Comparison of ENCODE assay signal across 8 cellular contexts in the genomic region with DNA sequence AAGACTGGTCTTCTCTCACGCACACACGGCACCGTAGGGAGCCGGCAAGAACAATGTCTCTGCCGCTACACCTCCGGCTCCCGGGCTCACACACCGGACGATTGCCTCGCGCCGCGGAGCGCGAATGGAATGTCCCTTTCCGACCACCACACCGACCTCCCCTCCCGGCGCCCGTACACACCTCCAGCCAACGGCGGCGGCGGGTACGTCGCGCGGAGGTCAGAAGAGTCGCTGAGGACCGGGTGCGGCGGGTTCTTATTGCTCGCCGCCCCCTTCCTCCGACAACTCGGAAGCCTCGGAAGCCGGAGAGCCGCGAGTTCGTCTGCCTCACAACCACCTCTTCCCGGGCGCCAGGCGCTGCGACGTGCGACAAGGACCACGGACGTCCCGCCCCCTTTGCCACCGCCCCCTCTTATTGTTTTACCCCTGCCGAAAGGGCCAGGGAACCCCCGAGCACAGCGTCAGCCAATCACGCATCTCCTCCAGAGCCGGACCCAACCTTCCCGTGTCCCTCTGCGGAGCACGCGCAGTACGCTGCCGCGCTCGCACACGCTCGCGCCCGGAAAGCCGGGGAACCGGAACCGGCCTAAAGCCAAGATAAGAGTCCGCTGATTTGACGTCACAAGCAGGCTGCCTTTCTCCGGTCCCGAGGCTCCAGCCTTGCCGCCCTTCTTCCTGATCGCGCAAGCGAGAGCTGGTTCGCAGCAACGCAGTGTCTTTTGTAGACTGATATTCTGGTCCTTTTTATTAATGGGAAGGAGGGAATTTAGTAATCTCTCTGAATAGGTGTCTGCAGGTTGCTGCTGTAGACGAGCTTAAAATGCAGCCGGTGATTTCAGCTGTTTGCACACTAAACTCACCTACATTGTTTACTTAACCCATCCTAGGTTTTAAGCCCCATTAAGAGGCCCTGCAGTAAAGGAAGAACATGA. TPM values are rescaled to one million over a fixed set of nuclear protein-coding genes. Genes with fewer than 3 reads are reported as not detected.
DNase-seq lines count a peak whose midpoint lies in the region; ATAC-seq, FAIRE-seq and TF ChIP-seq lines count a peak whose summit lies in the region.

Gene G3BP2 (minus strand): TSS at position 385 of the 932 bp plus-strand sequence. CDS start 11,386 bp downstream, outside the sequence.

- peak; percentile 57 for FAIRE-seq in small intestine (lab: Jason Lieb, UNC)

- peak within 1 kb of the TSS; percentile 89 for H3K27ac ChIP-seq in AG04450 (ENCODE audit: low read depth, low read length)
- peak within 1 kb of the TSS; percentile 96 to 97 for H3K27ac ChIP-seq in small intestine (ENCODE audit: low read depth in 1 of 2, low read length in 1 of 2)

- H3K4me3 ChIP-seq in AG04450 (ENCODE audit: low read depth, low read length), result peak within 1 kb of the TSS; percentile 93
- peak within 1 kb of the TSS; percentile 97 to 98 for H3K4me3 ChIP-seq in cardiac fibroblast (replicated peaks in 1 of 2; ENCODE audit: low read depth in 2 of 2, low read length in 2 of 2)
- H3K4me3 ChIP-seq in small intestine (ENCODE audit: low read depth in 1 of 2, low read length in 2 of 2), result peak within 1 kb of the TSS; percentile 77 to 88

- H3K27ac Mint-ChIP-seq in WTC11, result peak within 1 kb of the TSS; percentile 100

- DNase-seq in AG04450 (ENCODE audit: low read depth, low spot score), result peak; percentile 95
- DNase-seq in NCI-H226, result peak; percentile 94
- DNase-seq in WTC11 (ENCODE audit: low spot score), result peak; percentile 97
- peak; percentile 98 to 99 for DNase-seq in cardiac fibroblast (ENCODE audit: low read depth in 2 of 2)
- peak; percentile 98 for DNase-seq in iPS-NIHi11 (ENCODE audit: low spot score)
- DNase-seq in small intestine, result peak; percentile 99

- no peaks in the 10 kb centered on the region for H3K36me3 ChIP-seq in small intestine (ENCODE audit: control insufficient read depth in 2 of 2, insufficient read depth in 2 of 2, low read length in 2 of 2)

- H3K27me3 ChIP-seq in AG04450 (ENCODE audit: control insufficient read depth, insufficient read depth, low read length) (no peaks in the 10 kb centered on the region), small intestine (ENCODE audit: control insufficient read depth in 2 of 2, insufficient read depth in 2 of 2, low read length in 2 of 2) (no peaks in the 10 kb centered on the region)

- H3K9me3 Mint-ChIP-seq in WTC11, result no peaks in the 10 kb centered on the region

- H3K36me3 Mint-ChIP-seq in WTC11, result no peaks in the 10 kb centered on the region

- CTCF ChIA-PET in AG04450 (lab: Charles Lee), result interaction anchor here (0.7 to 2.4 kb wide), 3 partner anchors 42 to 174 kb away, joined by 3 to 14 read pairs (median 5); partner anchors contain the start of gene USO1
- CTCF ChIA-PET in WTC11 (lab: Charles Lee), result interaction anchor here (0.6 to 1.4 kb wide), 5 partner anchors 20 to 175 kb away, joined by 3 to 7 read pairs (median 4); partner anchors contain the start of gene USO1

- TF ChIP-seq CTCF in AG04450 (IDR thresholded peaks at IDR 0.05; ENCODE audit: low read depth, low read length), result no peak
- TF ChIP-seq CTCF in WTC11 (IDR thresholded peaks at IDR 0.05), result no peak
- no peak for TF ChIP-seq CTCF in cardiac fibroblast (IDR thresholded peaks at IDR 0.05; ENCODE audit: low read depth, low read length)

- peak; percentile 96 for ATAC-seq in GM18909 (IDR thresholded peaks at IDR 0.05; ENCODE audit: poor library complexity, unreplicated experiment)
- peak; percentile 96 for ATAC-seq in HG03175 (IDR thresholded peaks at IDR 0.05; ENCODE audit: unreplicated experiment)
- peak; percentile 96 for ATAC-seq in WTC11

- H3K9me3 ChIP-seq in AG04450 (ENCODE audit: control insufficient read depth, insufficient read depth, low read length) (no peaks in the 10 kb centered on the region; the same call in 1 of the 2 replicates), small intestine (ENCODE audit: control insufficient read depth, low read depth) (no peaks in the 10 kb centered on the region)

- no peaks in the 10 kb centered on the region for H3K27me3 Mint-ChIP-seq in WTC11 (ENCODE audit: low read depth)

- peaks cover 2 to 22% of the 10 kb centered on the region in 2 donors for H3K4me1 ChIP-seq in small intestine (ENCODE audit: control insufficient read depth in 2 of 2, insufficient read depth in 1 of 2, low read depth in 1 of 2, low read length in 1 of 2)

- peaks cover 63% of the 10 kb centered on the region for H3K4me1 Mint-ChIP-seq in WTC11

- 0% methylated on average over 70 to 83 of the region's 83 CpGs for whole genome bisulfite sequencing in small intestine, 3 donors

- peak within 1 kb of the TSS; percentile 96 for H3K4me3 Mint-ChIP-seq in WTC11

- POLR2A ChIA-PET in AG04450 (lab: Yijun Ruan, JAX), result interaction anchor here (1.4 to 3.3 kb wide), 3 partner anchors 42 to 130 kb away, joined by 3 to 30 read pairs (median 3); partner anchors contain the start of gene USO1
- POLR2A ChIA-PET in WTC11 (lab: Charles Lee), result interaction anchor here (0.5 to 3.4 kb wide), 5 partner anchors 42 to 266 kb away, joined by 3 to 28 read pairs (median 4); partner anchors contain the start of gene USO1

TF ChIP-seq in WTC11, 78 proteins besides CTCF, POLR2A, EP300 and RAD21 (continues in another document):
- no peak for TF ChIP-seq TEAD4 (CRISPR knock-in tag; IDR thresholded peaks at IDR 0.05)
- peak; percentile 79 for TF ChIP-seq FOXK1 (CRISPR knock-in tag; IDR thresholded peaks at IDR 0.05)
- no peak for TF ChIP-seq ZSCAN18 (CRISPR knock-in tag; IDR thresholded peaks at IDR 0.05)
- TF ChIP-seq, protein P1, sequence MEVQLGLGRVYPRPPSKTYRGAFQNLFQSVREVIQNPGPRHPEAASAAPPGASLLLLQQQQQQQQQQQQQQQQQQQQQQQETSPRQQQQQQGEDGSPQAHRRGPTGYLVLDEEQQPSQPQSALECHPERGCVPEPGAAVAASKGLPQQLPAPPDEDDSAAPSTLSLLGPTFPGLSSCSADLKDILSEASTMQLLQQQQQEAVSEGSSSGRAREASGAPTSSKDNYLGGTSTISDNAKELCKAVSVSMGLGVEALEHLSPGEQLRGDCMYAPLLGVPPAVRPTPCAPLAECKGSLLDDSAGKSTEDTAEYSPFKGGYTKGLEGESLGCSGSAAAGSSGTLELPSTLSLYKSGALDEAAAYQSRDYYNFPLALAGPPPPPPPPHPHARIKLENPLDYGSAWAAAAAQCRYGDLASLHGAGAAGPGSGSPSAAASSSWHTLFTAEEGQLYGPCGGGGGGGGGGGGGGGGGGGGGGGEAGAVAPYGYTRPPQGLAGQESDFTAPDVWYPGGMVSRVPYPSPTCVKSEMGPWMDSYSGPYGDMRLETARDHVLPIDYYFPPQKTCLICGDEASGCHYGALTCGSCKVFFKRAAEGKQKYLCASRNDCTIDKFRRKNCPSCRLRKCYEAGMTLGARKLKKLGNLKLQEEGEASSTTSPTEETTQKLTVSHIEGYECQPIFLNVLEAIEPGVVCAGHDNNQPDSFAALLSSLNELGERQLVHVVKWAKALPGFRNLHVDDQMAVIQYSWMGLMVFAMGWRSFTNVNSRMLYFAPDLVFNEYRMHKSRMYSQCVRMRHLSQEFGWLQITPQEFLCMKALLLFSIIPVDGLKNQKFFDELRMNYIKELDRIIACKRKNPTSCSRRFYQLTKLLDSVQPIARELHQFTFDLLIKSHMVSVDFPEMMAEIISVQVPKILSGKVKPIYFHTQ (CRISPR knock-in tag; IDR thresholded peaks at IDR 0.05), result peak; percentile 89
- TF ChIP-seq MYBL2 (CRISPR knock-in tag; IDR thresholded peaks at IDR 0.05), result peak; percentile 82; the same call in 1 of the 2 replicates
- no peak; the same call in 1 of the 2 replicates for TF ChIP-seq ZNF671 (CRISPR knock-in tag; IDR thresholded peaks at IDR 0.05)
- no peak; the same call in 1 of the 2 replicates for TF ChIP-seq USF1 (CRISPR knock-in tag; IDR thresholded peaks at IDR 0.05)
- 0 out of 2 replicates have a peak, but pooled peaks have one; percentile 13 for TF ChIP-seq SMAD4 (CRISPR knock-in tag; IDR thresholded peaks at IDR 0.05)
- TF ChIP-seq SMAD3 (CRISPR knock-in tag; IDR thresholded peaks at IDR 0.05; ENCODE audit: borderline replicate concordance), result 0 out of 2 replicates have a peak, but pooled peaks have one; percentile 35
- no peak for TF ChIP-seq ZNF317 (CRISPR knock-in tag; IDR thresholded peaks at IDR 0.05; ENCODE audit: borderline replicate concordance, low read depth)

RNA-seq across cellular contexts. Expression of gene G3BP2, which starts in this region (rescaled TPM):
- polyA plus RNA-seq in AG04450 (2011; rRNA removed), result 139 and 179 TPM in 2 replicates
- 78.9 and 109 TPM in 2 replicates for polyA minus RNA-seq in AG04450 (2011; rRNA and poly(A)+ RNA removed)
- total RNA-seq in WTC11 (2021), result 279 to 294 TPM (median 284 TPM) in 3 replicates
- polyA plus RNA-seq in small intestine, result 10 to 100 TPM; 44.1 to 52.1 (median 47.8) TPM

Comparison
In these comparisons a context has a peak if more than half of its experiments do, and no peak if none do; other contexts are left out.
1. Peak in every context shown above with its lines: DNase-seq, ATAC-seq, H3K4me3 ChIP-seq and H3K27ac ChIP-seq.